Comparison of ENCODE assay signal across 17 cellular contexts in genomic region chr2:234306426-234307173, GRCh38.
A peak's percentile ranks its signal among the peaks of the same experiment; 100 is the strongest.
DNase-seq lines count a peak whose midpoint lies in the region; ATAC-seq, FAIRE-seq and TF ChIP-seq lines count a peak whose summit lies in the region.
"Had no signal": no experiment of that assay in that cellular context is flagged by ENCODE, and none has a peak within 500 bp of the region (broad histone marks: within the 10 kb centered on the region; RNA-seq: fewer than 3 reads in every experiment).

No MANE protein-coding gene starts in this region.

- H2BK5ac ChIP-seq in trophoblast cell (ENCODE audit: low read depth, low read length, poor library complexity), result no peak overlapping the region

- peak overlapping the region; percentile 24 for H2AK5ac ChIP-seq in trophoblast cell (ENCODE audit: low read length)

- H3K9ac ChIP-seq in trophoblast cell (ENCODE audit: low read length), result no peak overlapping the region

- no peak for ATAC-seq in GM18868 (IDR thresholded peaks at IDR 0.05; ENCODE audit: unreplicated experiment)
- ATAC-seq: HepG2 had no signal

- H2AFZ ChIP-seq in trophoblast cell (ENCODE audit: insufficient read depth, low read length, poor library complexity), result no peak overlapping the region

- no peak overlapping the region for H3K27ac Mint-ChIP-seq in activated T-cell treated with anti-CD3 and anti-CD28 coated beads, Interleukin-2, amount 50 U/mL, for 24 hours

- H3K79me2 ChIP-seq in trophoblast cell (ENCODE audit: control insufficient read depth, insufficient read depth, low read length, poor library complexity), result no peaks in the 10 kb centered on the region

- H3K14ac ChIP-seq in trophoblast cell (ENCODE audit: low read length), result no peak overlapping the region

- POLR2A ChIA-PET in RWPE1 (lab: Yijun Ruan, JAX; ENCODE audit: low non-redundant PET), result no interaction called here

- no peak overlapping the region for H3K18ac ChIP-seq in trophoblast cell (ENCODE audit: low read length)

- peaks cover 7% of the 10 kb centered on the region for H3K36me3 Mint-ChIP-seq in activated T-cell treated with anti-CD3 and anti-CD28 coated beads, Interleukin-2, amount 50 U/mL, for 24 hours (ENCODE audit: low read depth)

- no peak overlapping the region for H4K91ac ChIP-seq in trophoblast cell (ENCODE audit: low read depth, low read length)

- WGBS in trophoblast cell (ENCODE audit: extremely low coverage, insufficient coverage, insufficient read length), result no CpG with 5 or more reads among the region's 9 CpGs

- H3K79me1 ChIP-seq in trophoblast cell (ENCODE audit: low read length), result no peaks in the 10 kb centered on the region

- H3K4me3 ChIP-seq in bronchial epithelial cell (ENCODE audit: low read depth, low read length) (no peak overlapping the region), trophoblast cell (ENCODE audit: low read depth, low read length) (no peak overlapping the region), BE2C (ENCODE audit: low read depth, low read length) (no peak overlapping the region)
- H3K4me3 ChIP-seq: tibial nerve had no signal

- H3K9me3 ChIP-seq in trophoblast cell (ENCODE audit: insufficient read depth, low read depth, low read length) (no peaks in the 10 kb centered on the region), BE2C (no peaks in the 10 kb centered on the region)
- H3K9me3 ChIP-seq: tibial nerve had no signal

- H3K27me3 Mint-ChIP-seq in activated T-cell treated with anti-CD3 and anti-CD28 coated beads, Interleukin-2, amount 50 U/mL, for 24 hours, result no peaks in the 10 kb centered on the region

- no peak overlapping the region for H4K8ac ChIP-seq in trophoblast cell (ENCODE audit: low read depth, low read length)

- CTCF ChIA-PET in RWPE1 (lab: Yijun Ruan, JAX), result interaction anchor here (0.5 kb wide), 1 partner anchor 12 kb away, joined by 3 read pairs; no protein-coding TSS in a partner anchor

- no peaks in the 10 kb centered on the region for H3K36me3 ChIP-seq in bronchial epithelial cell (ENCODE audit: control insufficient read depth, insufficient read depth, low read length)
- H3K36me3 ChIP-seq in trophoblast cell (ENCODE audit: control insufficient read depth in 1 of 2, insufficient read depth in 2 of 2, low read length in 2 of 2), result no peaks in the 10 kb centered on the region
- no peaks in the 10 kb centered on the region for H3K36me3 ChIP-seq in BE2C
- H3K36me3 ChIP-seq: tibial nerve had no signal

- H3K27me3 ChIP-seq in bronchial epithelial cell (ENCODE audit: control insufficient read depth, insufficient read depth, low read length) (no peaks in the 10 kb centered on the region), trophoblast cell (ENCODE audit: insufficient read depth, low read length) (no peaks in the 10 kb centered on the region), BE2C (no peaks in the 10 kb centered on the region)
- H3K27me3 ChIP-seq: tibial nerve had no signal

- no peak overlapping the region for H2BK120ac ChIP-seq in trophoblast cell (ENCODE audit: insufficient read depth, low read length, poor library complexity)

- peak; percentile 31 for DNase-seq in activated T-cell treated with anti-CD3 and anti-CD28 coated beads, Interleukin-2, amount 50 U/mL, for 24 hours
- DNase-seq in activated T-cell treated with anti-CD3 and anti-CD28 coated beads for 4 hours (no peak), RWPE1 (ENCODE audit: low spot score) (peak; percentile 46), bronchial epithelial cell (ENCODE audit: low read depth) (peak; percentile 77), trophoblast cell (peak in 1 of 2 donors; percentile 23), MV-4-11 (lab: John Stamatoyannopoulos, UW) (no peak), BE2C (no peak)
- DNase-seq: activated gamma-delta T cell; aorta; GOT3; hypothalamus; MM.1S; NCI-H1694; stimulated activated naive CD4-positive, alpha-beta T cell treated with Interleukin-2 at 50 U/mL for 16 hours had no signal

- TF ChIP-seq CTCF in RWPE1 (conservative IDR thresholded peaks at IDR 0.05; ENCODE audit: low read depth) (no peak), bronchial epithelial cell (IDR thresholded peaks at IDR 0.05; ENCODE audit: insufficient read depth, low read length, severe bottlenecking) (no peak), BE2C (IDR thresholded peaks at IDR 0.05; ENCODE audit: low read depth, low read length) (no peak)

- H3K27ac ChIP-seq in RWPE1 (peak overlapping the region; percentile 57), trophoblast cell (ENCODE audit: low read depth, low read length) (no peak overlapping the region)
- H3K27ac ChIP-seq: tibial nerve had no signal

- H4K12ac ChIP-seq in trophoblast cell (ENCODE audit: low read depth, low read length), result no peak overlapping the region

- H3K9me3 Mint-ChIP-seq in activated T-cell treated with anti-CD3 and anti-CD28 coated beads, Interleukin-2, amount 50 U/mL, for 24 hours, result peaks cover 15% of the 10 kb centered on the region

- H3K23ac ChIP-seq in trophoblast cell (ENCODE audit: low read length), result no peak overlapping the region

- peaks cover 8 to 9% of the 10 kb centered on the region in 2 experiments for H3K4me1 ChIP-seq in trophoblast cell (ENCODE audit: control insufficient read depth in 1 of 2, insufficient read depth in 2 of 2, low read length in 2 of 2)
- H3K4me1 ChIP-seq in BE2C, result no peaks in the 10 kb centered on the region
- H3K4me1 ChIP-seq: tibial nerve had no signal

- no peak overlapping the region for H3K4ac ChIP-seq in trophoblast cell (ENCODE audit: low read depth, low read length)

- H2BK12ac ChIP-seq in trophoblast cell (ENCODE audit: low read length), result no peak overlapping the region

- H3K4me2 ChIP-seq in trophoblast cell (ENCODE audit: low read length), result no peak overlapping the region

- H3K4me1 Mint-ChIP-seq in activated T-cell treated with anti-CD3 and anti-CD28 coated beads, Interleukin-2, amount 50 U/mL, for 24 hours (ENCODE audit: low read depth), result peaks cover 65% of the 10 kb centered on the region

- H3K4me3 Mint-ChIP-seq in activated T-cell treated with anti-CD3 and anti-CD28 coated beads, Interleukin-2, amount 50 U/mL, for 24 hours, result no peak overlapping the region

- peak; percentile 93 for FAIRE-seq in bronchial epithelial cell (lab: Jason Lieb, UNC)
- FAIRE-seq: HepG2 had no signal

Comparison
In these comparisons a context has a peak if more than half of its experiments do, and no peak if none do; other contexts are left out.
1. DNase-seq: peak in activated T-cell treated with anti-CD3 and anti-CD28 coated beads, Interleukin-2, amount 50 U/mL, for 24 hours (single experiment), RWPE1 (single experiment) and bronchial epithelial cell (single experiment); none in activated T-cell treated with anti-CD3 and anti-CD28 coated beads for 4 hours (single experiment), MV-4-11 (single experiment) and BE2C (single experiment).